Comparison of ENCODE assay signal across 1 cellular context in genomic region chr5:172164773-172165212, GRCh38.
A peak's percentile ranks its signal among the peaks of the same experiment; 100 is the strongest.
TF ChIP-seq lines count a peak whose summit lies in the region.

No MANE protein-coding gene starts in this region.

TF ChIP-seq in HepG2, 621 proteins besides CTCF, POLR2A, EP300 and RAD21 (continued from another document and continues in another):
- TF ChIP-seq DMTF1 (CRISPR knock-in tag; IDR thresholded peaks at IDR 0.05), result no peak
- TF ChIP-seq NFKB2 (CRISPR knock-in tag; IDR thresholded peaks at IDR 0.05; ENCODE audit: borderline replicate concordance), result peak; percentile 42; the same call in 1 of the 2 replicates
- no peak for TF ChIP-seq LCORL (IDR thresholded peaks at IDR 0.05)
- 0 out of 2 replicates have a peak, but pooled peaks have one; percentile 38 for TF ChIP-seq LCORL (CRISPR knock-in tag; IDR thresholded peaks at IDR 0.05)
- TF ChIP-seq MYC (CRISPR knock-in tag; IDR thresholded peaks at IDR 0.05; ENCODE audit: borderline replicate concordance), result peak; percentile 46; the same call in 1 of the 2 replicates
- TF ChIP-seq RXRA (CRISPR knock-in tag; IDR thresholded peaks at IDR 0.05), result peak; percentile 79
- TF ChIP-seq MEIS2 (CRISPR knock-in tag; IDR thresholded peaks at IDR 0.05), result peak; percentile 35; the same call in 1 of the 2 replicates
- TF ChIP-seq SOX6 (IDR thresholded peaks at IDR 0.05), result no peak
- TF ChIP-seq SOX6 (CRISPR knock-in tag; IDR thresholded peaks at IDR 0.05), result 0 out of 2 replicates have a peak, but pooled peaks have one; percentile 8
- peak; percentile 22; the same call in 1 of the 2 replicates for TF ChIP-seq PHF21A (CRISPR knock-in tag; IDR thresholded peaks at IDR 0.05)
- peak; percentile 37; the same call in 1 of the 2 replicates for TF ChIP-seq POLR2G (IDR thresholded peaks at IDR 0.05; ENCODE audit: low read depth, low read length)
- TF ChIP-seq PRMT3 (CRISPR knock-in tag; IDR thresholded peaks at IDR 0.05; ENCODE audit: borderline replicate concordance, low read depth), result no peak
- TF ChIP-seq HNF4A (CRISPR knock-in tag; IDR thresholded peaks at IDR 0.05), result peak; percentile 15; the same call in 1 of the 2 replicates
- TF ChIP-seq ZNF580 (CRISPR knock-in tag; IDR thresholded peaks at IDR 0.05; ENCODE audit: borderline replicate concordance, low read depth), result peak; percentile 30; the same call in 1 of the 2 replicates
- 0 out of 2 replicates have a peak, but pooled peaks have one; percentile 23 for TF ChIP-seq HDAC2 (CRISPR knock-in tag; IDR thresholded peaks at IDR 0.05)
- no peak for TF ChIP-seq RXRB (CRISPR knock-in tag; IDR thresholded peaks at IDR 0.05; ENCODE audit: borderline replicate concordance)
- no peak for TF ChIP-seq ZNF513 (CRISPR knock-in tag; conservative IDR thresholded peaks at IDR 0.05)
- no peak for TF ChIP-seq ZBTB3 (CRISPR knock-in tag; IDR thresholded peaks at IDR 0.05; ENCODE audit: borderline replicate concordance, low read depth)
- no peak for TF ChIP-seq HOXA7 (CRISPR knock-in tag; IDR thresholded peaks at IDR 0.05)
- TF ChIP-seq RNF219 (CRISPR knock-in tag; IDR thresholded peaks at IDR 0.05), result no peak
- peak; percentile 55 for TF ChIP-seq HOXA3 (CRISPR knock-in tag; IDR thresholded peaks at IDR 0.05)
- TF ChIP-seq MXI1 (IDR thresholded peaks at IDR 0.05; ENCODE audit: borderline replicate concordance, low read depth, low read length), result 0 out of 3 replicates have a peak, but pooled peaks have one; percentile 11
- TF ChIP-seq AGO2 (optimal IDR thresholded peaks at IDR 0.05; ENCODE audit: low read depth, low read length), result peak; percentile 46
- TF ChIP-seq NR2F6 (IDR thresholded peaks at IDR 0.05), result no peak
- no peak; the same call in 1 of the 2 replicates for TF ChIP-seq NR2F6 (CRISPR knock-in tag; IDR thresholded peaks at IDR 0.05)
- no peak for TF ChIP-seq ZNF350 (CRISPR knock-in tag; IDR thresholded peaks at IDR 0.05; ENCODE audit: borderline replicate concordance, low read depth)
- TF ChIP-seq GATAD2A (CRISPR knock-in tag; IDR thresholded peaks at IDR 0.05), result 0 out of 2 replicates have a peak, but pooled peaks have one; percentile 11
- TF ChIP-seq ZBTB20 (CRISPR knock-in tag; IDR thresholded peaks at IDR 0.05; ENCODE audit: borderline replicate concordance, low read depth), result no peak
- peak; percentile 64 for TF ChIP-seq ZNF687 (CRISPR knock-in tag; IDR thresholded peaks at IDR 0.05)
- 0 out of 2 replicates have a peak, but pooled peaks have one; percentile 43 for TF ChIP-seq FIP1L1 (IDR thresholded peaks at IDR 0.05; ENCODE audit: borderline replicate concordance, insufficient read depth, low read depth, low read length)
- TF ChIP-seq ATF7 (IDR thresholded peaks at IDR 0.05), result no peak
- no peak for TF ChIP-seq ATF7 (CRISPR knock-in tag; IDR thresholded peaks at IDR 0.05)
- 0 out of 2 replicates have a peak, but pooled peaks have one; percentile 40 for TF ChIP-seq ZNF225 (CRISPR knock-in tag; IDR thresholded peaks at IDR 0.05)
- no peak for TF ChIP-seq ZNF251 (CRISPR knock-in tag; IDR thresholded peaks at IDR 0.05)
- TF ChIP-seq ETV6 (CRISPR knock-in tag; conservative IDR thresholded peaks at IDR 0.05), result 0 out of 2 replicates have a peak, but pooled peaks have one; percentile 46
- peak; percentile 86 for TF ChIP-seq UBTF (CRISPR knock-in tag; IDR thresholded peaks at IDR 0.05)
- peak; percentile 85 for TF ChIP-seq PATZ1 (CRISPR knock-in tag; IDR thresholded peaks at IDR 0.05)
- TF ChIP-seq SP4 (CRISPR knock-in tag; IDR thresholded peaks at IDR 0.05), result peak; percentile 45; the same call in 1 of the 2 replicates
- TF ChIP-seq SRSF1 (optimal IDR thresholded peaks at IDR 0.05; ENCODE audit: low read depth, low read length), result no peak
- TF ChIP-seq ZNF577 (CRISPR knock-in tag; IDR thresholded peaks at IDR 0.05; ENCODE audit: borderline replicate concordance, low read depth), result no peak
- no peak for TF ChIP-seq ZNF569 (CRISPR knock-in tag; IDR thresholded peaks at IDR 0.05; ENCODE audit: borderline replicate concordance)
- 0 out of 2 replicates have a peak, but pooled peaks have one; percentile 44 for TF ChIP-seq ZBTB38 (CRISPR knock-in tag; IDR thresholded peaks at IDR 0.05)
- TF ChIP-seq FOXP4 (CRISPR knock-in tag; IDR thresholded peaks at IDR 0.05), result 0 out of 2 replicates have a peak, but pooled peaks have one; percentile 24
- TF ChIP-seq ZNF615 (CRISPR knock-in tag; IDR thresholded peaks at IDR 0.05; ENCODE audit: borderline replicate concordance), result no peak
- TF ChIP-seq MED1 (CRISPR knock-in tag; IDR thresholded peaks at IDR 0.05), result peak; percentile 41; the same call in 1 of the 2 replicates
